30 cellular contexts compared by ENCODE assay signal in genomic region chr10:3680186-3680585, GRCh38.
"Had no signal": no experiment of that assay in that cellular context is flagged by ENCODE, and none has a peak within 500 bp of the region (broad histone marks: within the 10 kb centered on the region; RNA-seq: fewer than 3 reads in every experiment).

No MANE protein-coding gene starts in this region.

- H3K4me1 ChIP-seq: lower lobe of right lung, neural progenitor cell, parathyroid adenoma, psoas muscle, stomach, testis, thyroid gland, upper lobe of left lung, vagina had no signal

- H3K9me3 ChIP-seq: lower lobe of right lung, neutrophil, psoas muscle, right atrium auricular region, stomach, testis, thyroid gland, transverse colon, upper lobe of left lung, vagina had no signal

- H3K27me3 ChIP-seq: hepatocyte, neural progenitor cell, neutrophil, right atrium auricular region, stomach, testis, thyroid gland, transverse colon, upper lobe of left lung, vagina had no signal

- H3K9ac ChIP-seq: neural progenitor cell, parathyroid adenoma had no signal

- DNase-seq: islet precursor cell; lower lobe of right lung; mammary epithelial cell; mesenchymal stem cell; naive B cell; natural killer cell; nephron progenitor cell; occipital lobe; psoas muscle; stimulated activated CD4-positive, alpha-beta T cell treated with anti-CD3 and anti-CD28 coated beads, Interleukin-12 subunit alpha, Interleukin-12 subunit beta, amount 100 ng/mL, for 4 hours; stimulated activated CD4-positive, alpha-beta T cell treated with anti-CD3 and anti-CD28 coated beads, Interleukin-15, amount 100 ng/mL, for 24 hours; stimulated activated CD4-positive, alpha-beta T cell treated with anti-CD3 and anti-CD28 coated beads, Interleukin-2, amount 100 ng/mL, for 24 hours; stimulated activated CD4-positive, alpha-beta T cell treated with anti-CD3 and anti-CD28 coated beads, Interleukin-4, amount 100 ng/mL, for 1 hour; stimulated activated naive B cell treated with anti-CD40 and anti-IgM and Interleukin-4, amounts not matched to agents 10 μg/mL and 1 μg/mL and 100 μg/mL, for 72 hours; stimulated activated naive CD8-positive, alpha-beta T cell treated with anti-CD3 and anti-CD28 coated beads, Interleukin-15, Interleukin-2, amounts not matched to agents 100 U/mL and 50 U/mL, for 24 hours; stomach; testis; thyroid gland; transverse colon; upper lobe of left lung had no signal

- H3K4me1 Mint-ChIP-seq: mesothelial cell of epicardium, natural killer cell had no signal

- ATAC-seq: left lobe of liver; lower lobe of right lung; natural killer cell; psoas muscle; sciatic nerve; stimulated activated naive B cell treated with anti-CD40 and anti-IgM and Interleukin-4, amounts not matched to agents 10 μg/mL and 1 μg/mL and 100 μg/mL, for 72 hours; stimulated activated naive CD8-positive, alpha-beta T cell treated with anti-CD3 and anti-CD28 coated beads, Interleukin-15, Interleukin-2, amounts not matched to agents 100 U/mL and 50 U/mL, for 24 hours had no signal

- H3K27ac ChIP-seq: hepatocyte, lower lobe of right lung, neural progenitor cell, neutrophil, parathyroid adenoma, psoas muscle, skin epidermis, stomach, testis, thyroid gland, transverse colon, upper lobe of left lung, vagina had no signal

- H3K4me2 ChIP-seq: hepatocyte, neural progenitor cell had no signal

- H3K4me3 Mint-ChIP-seq: mesothelial cell of epicardium; naive B cell; natural killer cell; nephron progenitor cell; neural progenitor cell; stimulated activated naive B cell treated with anti-CD40 and anti-IgM and Interleukin-4, amounts not matched to agents 10 μg/mL and 1 μg/mL and 100 μg/mL, for 72 hours had no signal

- H3K27ac Mint-ChIP-seq: mesothelial cell of epicardium; natural killer cell; nephron progenitor cell; neural progenitor cell; stimulated activated naive B cell treated with anti-CD40 and anti-IgM and Interleukin-4, amounts not matched to agents 10 μg/mL and 1 μg/mL and 100 μg/mL, for 72 hours had no signal

- H3K4me3 ChIP-seq: hepatocyte, lower lobe of right lung, neural progenitor cell, psoas muscle, right atrium auricular region, skin epidermis, stomach, testis, thyroid gland, transverse colon, upper lobe of left lung, vagina had no signal

- H3K36me3 ChIP-seq: lower lobe of right lung, neural progenitor cell, neutrophil, right atrium auricular region, stomach, thyroid gland, transverse colon, upper lobe of left lung, vagina had no signal

- H3K36me3 Mint-ChIP-seq: mesothelial cell of epicardium; naive B cell; natural killer cell; neural progenitor cell; stimulated activated naive B cell treated with anti-CD40 and anti-IgM and Interleukin-4, amounts not matched to agents 10 μg/mL and 1 μg/mL and 100 μg/mL, for 72 hours had no signal

- H3K9me3 Mint-ChIP-seq: mesothelial cell of epicardium; naive B cell; natural killer cell; nephron progenitor cell; stimulated activated naive B cell treated with anti-CD40 and anti-IgM and Interleukin-4, amounts not matched to agents 10 μg/mL and 1 μg/mL and 100 μg/mL, for 72 hours had no signal
